ENCODE assay signal across 1 cellular context in the genomic region with DNA sequence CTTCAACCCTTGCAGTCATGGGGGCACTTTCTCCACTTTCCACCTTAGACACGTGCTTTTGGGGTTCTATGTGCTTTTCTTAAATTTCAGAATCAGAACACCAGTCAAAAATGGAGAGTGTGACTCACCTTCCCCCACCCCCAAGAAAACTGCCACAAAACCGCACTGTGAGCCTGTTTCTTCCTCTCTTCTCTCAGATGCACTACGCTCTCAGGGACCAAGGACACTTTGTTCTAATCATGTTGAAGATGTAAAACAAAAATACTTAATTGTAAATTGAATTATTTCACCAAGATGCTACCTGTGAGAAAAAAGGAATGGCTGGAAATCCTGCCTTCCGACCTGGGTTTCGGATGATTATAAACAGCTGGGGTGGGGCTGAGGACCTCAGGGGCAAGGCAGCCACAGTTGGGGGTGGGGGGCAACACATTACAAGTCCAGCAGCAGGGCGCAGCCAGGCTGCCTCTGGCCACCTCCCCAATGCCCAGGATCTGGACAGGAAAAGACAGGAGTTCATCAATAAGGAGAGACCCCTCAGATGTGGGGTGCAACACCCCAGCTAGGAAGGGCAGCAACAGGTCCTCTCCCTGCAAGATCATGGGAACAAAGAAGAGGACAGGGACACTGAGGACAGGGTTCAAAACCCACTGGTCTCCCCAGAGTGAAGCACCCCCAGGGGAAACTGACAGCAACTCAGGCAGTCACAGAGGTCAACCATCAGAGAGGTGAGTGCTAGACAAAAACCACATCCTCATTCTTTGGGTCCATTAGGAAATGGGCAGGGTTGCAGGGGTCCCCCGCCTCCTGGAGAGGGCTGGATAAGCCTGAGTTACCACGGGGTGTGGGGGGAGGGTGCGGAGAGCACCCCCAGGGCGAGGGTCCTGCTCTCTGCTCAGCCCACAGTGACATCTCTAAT.
TF ChIP-seq lines count a peak whose summit lies in the region.

No MANE protein-coding gene starts in this region.

TF ChIP-seq in GM12878, 131 proteins besides CTCF, POLR2A, EP300 and RAD21 (continued from another document and continues in another):
- TF ChIP-seq, protein P1, sequence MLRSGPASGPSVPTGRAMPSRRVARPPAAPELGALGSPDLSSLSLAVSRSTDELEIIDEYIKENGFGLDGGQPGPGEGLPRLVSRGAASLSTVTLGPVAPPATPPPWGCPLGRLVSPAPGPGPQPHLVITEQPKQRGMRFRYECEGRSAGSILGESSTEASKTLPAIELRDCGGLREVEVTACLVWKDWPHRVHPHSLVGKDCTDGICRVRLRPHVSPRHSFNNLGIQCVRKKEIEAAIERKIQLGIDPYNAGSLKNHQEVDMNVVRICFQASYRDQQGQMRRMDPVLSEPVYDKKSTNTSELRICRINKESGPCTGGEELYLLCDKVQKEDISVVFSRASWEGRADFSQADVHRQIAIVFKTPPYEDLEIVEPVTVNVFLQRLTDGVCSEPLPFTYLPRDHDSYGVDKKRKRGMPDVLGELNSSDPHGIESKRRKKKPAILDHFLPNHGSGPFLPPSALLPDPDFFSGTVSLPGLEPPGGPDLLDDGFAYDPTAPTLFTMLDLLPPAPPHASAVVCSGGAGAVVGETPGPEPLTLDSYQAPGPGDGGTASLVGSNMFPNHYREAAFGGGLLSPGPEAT (IDR thresholded peaks at IDR 0.05; ENCODE audit: low read depth) = peak; percentile 59
- TF ChIP-seq CREB1 (IDR thresholded peaks at IDR 0.05; ENCODE audit: low read depth) (peak; percentile 69), RCOR1 (conservative IDR thresholded peaks at IDR 0.05; ENCODE audit: low read depth, low read length) (no peak), IRF4 (IDR thresholded peaks at IDR 0.05; ENCODE audit: low read depth, low read length) (peak; percentile 81), MTA3 (IDR thresholded peaks at IDR 0.05; ENCODE audit: borderline replicate concordance, low read length) (0 out of 2 replicates have a peak, but pooled peaks have one; percentile 17), CHD1 (IDR thresholded peaks at IDR 0.05; ENCODE audit: low read depth, low read length) (no peak), SMAD1 (IDR thresholded peaks at IDR 0.05; ENCODE audit: low read depth, partially characterized antibody) (peak; percentile 15), SMC3 (IDR thresholded peaks at IDR 0.05; ENCODE audit: borderline replicate concordance, low read length) (no peak), KAT2A (conservative IDR thresholded peaks at IDR 0.05; ENCODE audit: control insufficient read depth, low read depth, low read length) (no peak), CBFB (IDR thresholded peaks at IDR 0.05; ENCODE audit: low read depth) (peak; percentile 96), CREM (IDR thresholded peaks at IDR 0.05; ENCODE audit: low read depth) (peak; percentile 91), SRF (IDR thresholded peaks at IDR 0.05; ENCODE audit: low read depth in 2 of 2, low read length in 2 of 2) (peak in 1 of 2 experiments; percentile 59; a peak in 1 of 4 replicates), MYC (IDR thresholded peaks at IDR 0.05; ENCODE audit: insufficient read depth, insufficient read length, insufficient replicate concordance, low read length, severe bottlenecking) (no peak), EGR1 (IDR thresholded peaks at IDR 0.05; ENCODE audit: borderline replicate concordance in 1 of 2, low read depth in 2 of 2, low read length in 2 of 2) (no peak), SREBF1 (IDR thresholded peaks at IDR 0.05; ENCODE audit: low read length) (no peak), STAT3 (IDR thresholded peaks at IDR 0.05; ENCODE audit: low read depth, low read length) (no peak), TAF1 (IDR thresholded peaks at IDR 0.05; ENCODE audit: borderline replicate concordance, low read depth, low read length) (peak; percentile 48; the same call in 1 of the 2 replicates), BHLHE40 (IDR thresholded peaks at IDR 0.05; ENCODE audit: borderline replicate concordance in 1 of 2, low read depth in 2 of 2, low read length in 1 of 2) (peak; percentile 95 to 98), CHD2 (IDR thresholded peaks at IDR 0.05; ENCODE audit: borderline replicate concordance, low read depth, low read length) (peak; percentile 74; the same call in 1 of the 2 replicates), ZNF207 (IDR thresholded peaks at IDR 0.05; ENCODE audit: borderline replicate concordance) (no peak), CBX5 (IDR thresholded peaks at IDR 0.05; ENCODE audit: low read depth) (peak; percentile 71; the same call in 1 of the 2 replicates), ESRRA (IDR thresholded peaks at IDR 0.05; ENCODE audit: low read length) (no peak), FOXK2 (IDR thresholded peaks at IDR 0.05) (no peak), NBN (IDR thresholded peaks at IDR 0.05) (peak; percentile 89), ZNF217 (IDR thresholded peaks at IDR 0.05) (0 out of 2 replicates have a peak, but pooled peaks have one; percentile 21), EED (IDR thresholded peaks at IDR 0.05; ENCODE audit: low read depth) (peak; percentile 78), ATF7 (IDR thresholded peaks at IDR 0.05; ENCODE audit: low read depth) (peak; percentile 90), ZNF274 (IDR thresholded peaks at IDR 0.05; ENCODE audit: insufficient read depth, insufficient read length) (no peak), NFIC (IDR thresholded peaks at IDR 0.05; ENCODE audit: low read depth, low read length) (peak; percentile 92)
- TF ChIP-seq, protein P2, sequence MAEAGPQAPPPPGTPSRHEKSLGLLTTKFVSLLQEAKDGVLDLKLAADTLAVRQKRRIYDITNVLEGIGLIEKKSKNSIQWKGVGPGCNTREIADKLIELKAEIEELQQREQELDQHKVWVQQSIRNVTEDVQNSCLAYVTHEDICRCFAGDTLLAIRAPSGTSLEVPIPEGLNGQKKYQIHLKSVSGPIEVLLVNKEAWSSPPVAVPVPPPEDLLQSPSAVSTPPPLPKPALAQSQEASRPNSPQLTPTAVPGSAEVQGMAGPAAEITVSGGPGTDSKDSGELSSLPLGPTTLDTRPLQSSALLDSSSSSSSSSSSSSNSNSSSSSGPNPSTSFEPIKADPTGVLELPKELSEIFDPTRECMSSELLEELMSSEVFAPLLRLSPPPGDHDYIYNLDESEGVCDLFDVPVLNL (IDR thresholded peaks at IDR 0.05; ENCODE audit: low read depth, low read length) = no peak
- TF ChIP-seq, protein P3, sequence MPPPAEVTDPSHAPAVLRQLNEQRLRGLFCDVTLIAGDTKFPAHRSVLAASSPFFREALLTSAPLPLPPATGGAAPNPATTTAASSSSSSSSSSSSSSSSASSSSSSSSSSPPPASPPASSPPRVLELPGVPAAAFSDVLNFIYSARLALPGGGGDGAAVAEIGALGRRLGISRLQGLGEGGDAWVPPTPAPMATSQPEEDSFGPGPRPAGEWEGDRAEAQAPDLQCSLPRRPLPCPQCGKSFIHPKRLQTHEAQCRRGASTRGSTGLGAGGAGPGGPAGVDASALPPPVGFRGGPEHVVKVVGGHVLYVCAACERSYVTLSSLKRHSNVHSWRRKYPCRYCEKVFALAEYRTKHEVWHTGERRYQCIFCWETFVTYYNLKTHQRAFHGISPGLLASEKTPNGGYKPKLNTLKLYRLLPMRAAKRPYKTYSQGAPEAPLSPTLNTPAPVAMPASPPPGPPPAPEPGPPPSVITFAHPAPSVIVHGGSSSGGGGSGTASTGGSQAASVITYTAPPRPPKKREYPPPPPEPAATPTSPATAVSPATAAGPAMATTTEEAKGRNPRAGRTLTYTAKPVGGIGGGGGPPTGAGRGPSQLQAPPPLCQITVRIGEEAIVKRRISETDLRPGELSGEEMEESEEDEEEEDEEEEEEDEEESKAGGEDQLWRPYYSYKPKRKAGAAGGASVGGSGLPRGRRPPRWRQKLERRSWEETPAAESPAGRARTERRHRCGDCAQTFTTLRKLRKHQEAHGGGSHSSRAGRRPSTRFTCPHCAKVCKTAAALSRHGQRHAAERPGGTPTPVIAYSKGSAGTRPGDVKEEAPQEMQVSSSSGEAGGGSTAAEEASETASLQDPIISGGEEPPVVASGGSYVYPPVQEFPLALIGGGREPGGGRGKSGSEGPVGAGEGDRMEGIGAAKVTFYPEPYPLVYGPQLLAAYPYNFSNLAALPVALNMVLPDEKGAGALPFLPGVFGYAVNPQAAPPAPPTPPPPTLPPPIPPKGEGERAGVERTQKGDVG (CRISPR knock-in tag; IDR thresholded peaks at IDR 0.05) = no peak
- TF ChIP-seq, protein P4, sequence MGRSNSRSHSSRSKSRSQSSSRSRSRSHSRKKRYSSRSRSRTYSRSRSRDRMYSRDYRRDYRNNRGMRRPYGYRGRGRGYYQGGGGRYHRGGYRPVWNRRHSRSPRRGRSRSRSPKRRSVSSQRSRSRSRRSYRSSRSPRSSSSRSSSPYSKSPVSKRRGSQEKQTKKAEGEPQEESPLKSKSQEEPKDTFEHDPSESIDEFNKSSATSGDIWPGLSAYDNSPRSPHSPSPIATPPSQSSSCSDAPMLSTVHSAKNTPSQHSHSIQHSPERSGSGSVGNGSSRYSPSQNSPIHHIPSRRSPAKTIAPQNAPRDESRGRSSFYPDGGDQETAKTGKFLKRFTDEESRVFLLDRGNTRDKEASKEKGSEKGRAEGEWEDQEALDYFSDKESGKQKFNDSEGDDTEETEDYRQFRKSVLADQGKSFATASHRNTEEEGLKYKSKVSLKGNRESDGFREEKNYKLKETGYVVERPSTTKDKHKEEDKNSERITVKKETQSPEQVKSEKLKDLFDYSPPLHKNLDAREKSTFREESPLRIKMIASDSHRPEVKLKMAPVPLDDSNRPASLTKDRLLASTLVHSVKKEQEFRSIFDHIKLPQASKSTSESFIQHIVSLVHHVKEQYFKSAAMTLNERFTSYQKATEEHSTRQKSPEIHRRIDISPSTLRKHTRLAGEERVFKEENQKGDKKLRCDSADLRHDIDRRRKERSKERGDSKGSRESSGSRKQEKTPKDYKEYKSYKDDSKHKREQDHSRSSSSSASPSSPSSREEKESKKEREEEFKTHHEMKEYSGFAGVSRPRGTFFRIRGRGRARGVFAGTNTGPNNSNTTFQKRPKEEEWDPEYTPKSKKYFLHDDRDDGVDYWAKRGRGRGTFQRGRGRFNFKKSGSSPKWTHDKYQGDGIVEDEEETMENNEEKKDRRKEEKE (IDR thresholded peaks at IDR 0.05) = no peak
- TF ChIP-seq, protein P5, sequence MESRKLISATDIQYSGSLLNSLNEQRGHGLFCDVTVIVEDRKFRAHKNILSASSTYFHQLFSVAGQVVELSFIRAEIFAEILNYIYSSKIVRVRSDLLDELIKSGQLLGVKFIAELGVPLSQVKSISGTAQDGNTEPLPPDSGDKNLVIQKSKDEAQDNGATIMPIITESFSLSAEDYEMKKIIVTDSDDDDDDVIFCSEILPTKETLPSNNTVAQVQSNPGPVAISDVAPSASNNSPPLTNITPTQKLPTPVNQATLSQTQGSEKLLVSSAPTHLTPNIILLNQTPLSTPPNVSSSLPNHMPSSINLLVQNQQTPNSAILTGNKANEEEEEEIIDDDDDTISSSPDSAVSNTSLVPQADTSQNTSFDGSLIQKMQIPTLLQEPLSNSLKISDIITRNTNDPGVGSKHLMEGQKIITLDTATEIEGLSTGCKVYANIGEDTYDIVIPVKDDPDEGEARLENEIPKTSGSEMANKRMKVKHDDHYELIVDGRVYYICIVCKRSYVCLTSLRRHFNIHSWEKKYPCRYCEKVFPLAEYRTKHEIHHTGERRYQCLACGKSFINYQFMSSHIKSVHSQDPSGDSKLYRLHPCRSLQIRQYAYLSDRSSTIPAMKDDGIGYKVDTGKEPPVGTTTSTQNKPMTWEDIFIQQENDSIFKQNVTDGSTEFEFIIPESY (IDR thresholded peaks at IDR 0.05) = no peak
- TF ChIP-seq, protein P6, sequence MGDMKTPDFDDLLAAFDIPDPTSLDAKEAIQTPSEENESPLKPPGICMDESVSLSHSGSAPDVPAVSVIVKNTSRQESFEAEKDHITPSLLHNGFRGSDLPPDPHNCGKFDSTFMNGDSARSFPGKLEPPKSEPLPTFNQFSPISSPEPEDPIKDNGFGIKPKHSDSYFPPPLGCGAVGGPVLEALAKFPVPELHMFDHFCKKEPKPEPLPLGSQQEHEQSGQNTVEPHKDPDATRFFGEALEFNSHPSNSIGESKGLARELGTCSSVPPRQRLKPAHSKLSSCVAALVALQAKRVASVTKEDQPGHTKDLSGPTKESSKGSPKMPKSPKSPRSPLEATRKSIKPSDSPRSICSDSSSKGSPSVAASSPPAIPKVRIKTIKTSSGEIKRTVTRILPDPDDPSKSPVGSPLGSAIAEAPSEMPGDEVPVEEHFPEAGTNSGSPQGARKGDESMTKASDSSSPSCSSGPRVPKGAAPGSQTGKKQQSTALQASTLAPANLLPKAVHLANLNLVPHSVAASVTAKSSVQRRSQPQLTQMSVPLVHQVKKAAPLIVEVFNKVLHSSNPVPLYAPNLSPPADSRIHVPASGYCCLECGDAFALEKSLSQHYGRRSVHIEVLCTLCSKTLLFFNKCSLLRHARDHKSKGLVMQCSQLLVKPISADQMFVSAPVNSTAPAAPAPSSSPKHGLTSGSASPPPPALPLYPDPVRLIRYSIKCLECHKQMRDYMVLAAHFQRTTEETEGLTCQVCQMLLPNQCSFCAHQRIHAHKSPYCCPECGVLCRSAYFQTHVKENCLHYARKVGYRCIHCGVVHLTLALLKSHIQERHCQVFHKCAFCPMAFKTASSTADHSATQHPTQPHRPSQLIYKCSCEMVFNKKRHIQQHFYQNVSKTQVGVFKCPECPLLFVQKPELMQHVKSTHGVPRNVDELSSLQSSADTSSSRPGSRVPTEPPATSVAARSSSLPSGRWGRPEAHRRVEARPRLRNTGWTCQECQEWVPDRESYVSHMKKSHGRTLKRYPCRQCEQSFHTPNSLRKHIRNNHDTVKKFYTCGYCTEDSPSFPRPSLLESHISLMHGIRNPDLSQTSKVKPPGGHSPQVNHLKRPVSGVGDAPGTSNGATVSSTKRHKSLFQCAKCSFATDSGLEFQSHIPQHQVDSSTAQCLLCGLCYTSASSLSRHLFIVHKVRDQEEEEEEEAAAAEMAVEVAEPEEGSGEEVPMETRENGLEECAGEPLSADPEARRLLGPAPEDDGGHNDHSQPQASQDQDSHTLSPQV (IDR thresholded peaks at IDR 0.05) = no peak
- TF ChIP-seq, protein P7, sequence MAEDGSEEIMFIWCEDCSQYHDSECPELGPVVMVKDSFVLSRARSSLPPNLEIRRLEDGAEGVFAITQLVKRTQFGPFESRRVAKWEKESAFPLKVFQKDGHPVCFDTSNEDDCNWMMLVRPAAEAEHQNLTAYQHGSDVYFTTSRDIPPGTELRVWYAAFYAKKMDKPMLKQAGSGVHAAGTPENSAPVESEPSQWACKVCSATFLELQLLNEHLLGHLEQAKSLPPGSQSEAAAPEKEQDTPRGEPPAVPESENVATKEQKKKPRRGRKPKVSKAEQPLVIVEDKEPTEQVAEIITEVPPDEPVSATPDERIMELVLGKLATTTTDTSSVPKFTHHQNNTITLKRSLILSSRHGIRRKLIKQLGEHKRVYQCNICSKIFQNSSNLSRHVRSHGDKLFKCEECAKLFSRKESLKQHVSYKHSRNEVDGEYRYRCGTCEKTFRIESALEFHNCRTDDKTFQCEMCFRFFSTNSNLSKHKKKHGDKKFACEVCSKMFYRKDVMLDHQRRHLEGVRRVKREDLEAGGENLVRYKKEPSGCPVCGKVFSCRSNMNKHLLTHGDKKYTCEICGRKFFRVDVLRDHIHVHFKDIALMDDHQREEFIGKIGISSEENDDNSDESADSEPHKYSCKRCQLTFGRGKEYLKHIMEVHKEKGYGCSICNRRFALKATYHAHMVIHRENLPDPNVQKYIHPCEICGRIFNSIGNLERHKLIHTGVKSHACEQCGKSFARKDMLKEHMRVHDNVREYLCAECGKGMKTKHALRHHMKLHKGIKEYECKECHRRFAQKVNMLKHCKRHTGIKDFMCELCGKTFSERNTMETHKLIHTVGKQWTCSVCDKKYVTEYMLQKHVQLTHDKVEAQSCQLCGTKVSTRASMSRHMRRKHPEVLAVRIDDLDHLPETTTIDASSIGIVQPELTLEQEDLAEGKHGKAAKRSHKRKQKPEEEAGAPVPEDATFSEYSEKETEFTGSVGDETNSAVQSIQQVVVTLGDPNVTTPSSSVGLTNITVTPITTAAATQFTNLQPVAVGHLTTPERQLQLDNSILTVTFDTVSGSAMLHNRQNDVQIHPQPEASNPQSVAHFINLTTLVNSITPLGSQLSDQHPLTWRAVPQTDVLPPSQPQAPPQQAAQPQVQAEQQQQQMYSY (CRISPR knock-in tag; IDR thresholded peaks at IDR 0.05) = no peak
